19 cellular contexts compared by ENCODE assay signal in the genomic region with DNA sequence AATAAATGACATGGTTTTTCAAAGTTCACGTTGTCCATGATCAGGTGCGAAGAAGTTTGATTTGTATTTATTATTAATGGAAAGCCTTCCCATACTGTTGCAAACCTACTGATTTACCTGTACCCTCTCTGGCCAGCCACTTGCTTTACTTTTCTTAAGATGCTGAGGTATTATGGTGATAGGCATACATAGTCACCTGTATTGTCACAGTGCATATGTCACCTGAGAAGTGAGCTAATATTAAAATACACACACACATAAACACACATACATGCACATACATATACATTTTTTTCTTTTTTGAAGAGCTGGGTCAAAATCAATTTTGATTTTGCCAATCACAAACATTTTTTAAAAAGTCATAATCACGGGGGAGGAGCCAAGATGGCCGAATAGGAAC.
A peak's percentile ranks its signal among the peaks of the same experiment; 100 is the strongest.
DNase-seq lines count a peak whose midpoint lies in the region; ATAC-seq, FAIRE-seq and TF ChIP-seq lines count a peak whose summit lies in the region.
"Had no signal": no experiment of that assay in that cellular context is flagged by ENCODE, and none has a peak within 500 bp of the region (broad histone marks: within the 10 kb centered on the region; RNA-seq: fewer than 3 reads in every experiment).

No MANE protein-coding gene starts in this region.

- in situ Hi-C loops in transverse colon (cut with MboI; ENCODE audit: low pct_ligation_motif_present in 1 of 4, low pct_unique_long_range_greater_than_20kb in 1 of 4, low sequenced_read_pairs in 3 of 4) = no loop called here

- peaks cover 5% of the 10 kb centered on the region; the same call in 2 of the 3 replicates for H3K36me3 Mint-ChIP-seq in GM23338 (ENCODE audit: low read depth)
- H3K36me3 Mint-ChIP-seq in activated naive CD8-positive, alpha-beta T cell = peaks cover 13% of the 10 kb centered on the region
- peaks cover 5 to 38% (median 24%) of the 10 kb centered on the region in 5 donors for H3K36me3 Mint-ChIP-seq in naive thymus-derived CD4-positive, alpha-beta T cell

- peak in 1 of 2 experiments; percentile 4 for DNase-seq in A549 (ENCODE audit: low read depth in 1 of 2, low spot score in 1 of 2)
- DNase-seq in GM23338 (ENCODE audit: low spot score) = no peak
- no peak for DNase-seq in CD1c-positive myeloid dendritic cell (ENCODE audit: extremely low spot score)
- DNase-seq in transverse colon = no peak
- DNase-seq in naive thymus-derived CD4-positive, alpha-beta T cell = no peak
- DNase-seq: COR-L47; effector memory CD4-positive, alpha-beta T cell; GOT3; mucosa of descending colon; NCI-H1417; NCI-H510A treated with DMSO at 0.1 percent for 48 hours; retina; SHP77 treated with DMSO at 0.1 percent for 48 hours; stimulated activated CD4-positive, alpha-beta T cell treated with anti-CD3 and anti-CD28 coated beads, Interleukin-12 subunit alpha, Interleukin-12 subunit beta, amount 100 ng/mL, for 4 hours; stimulated activated CD8-positive, alpha-beta memory T cell treated with anti-CD3 and anti-CD28 coated beads, Interleukin-4, amount 100 ng/mL, for 48 hours; WERI-Rb-1 had no signal

- TF ChIP-seq EP300 in A549 (IDR thresholded peaks at IDR 0.05) = no peak
- TF ChIP-seq EP300 in transverse colon (IDR thresholded peaks at IDR 0.05; ENCODE audit: low read depth) = no peak

- POLR2A ChIA-PET in A549 (lab: Yijun Ruan, JAX) = no interaction called here
- POLR2A ChIA-PET in naive thymus-derived CD4-positive, alpha-beta T cell (lab: Charles Lee) = no interaction called here

- H3K36me3 ChIP-seq in GM23338 (ENCODE audit: insufficient read depth) (no peaks in the 10 kb centered on the region), iPS-15b (ENCODE audit: control insufficient read depth, insufficient read depth, low read length) (no peaks in the 10 kb centered on the region), transverse colon (no peaks in the 10 kb centered on the region)
- peaks cover 0 to 4% (median 0%) of the 10 kb centered on the region in 3 experiments for H3K36me3 ChIP-seq in naive thymus-derived CD4-positive, alpha-beta T cell (ENCODE audit: control insufficient read depth in 2 of 3, insufficient read depth in 3 of 3, low read length in 3 of 3)
- H3K36me3 ChIP-seq: WERI-Rb-1 had no signal

- intact Hi-C loops in transverse colon (cut with DNase I; ENCODE audit: low total_unique reads) = no loop called here
- intact Hi-C loops in naive thymus-derived CD4-positive, alpha-beta T cell (cut with micrococcal nuclease) = no loop called here

- 49% methylated on average over 4 of the region's 4 CpGs for WGBS in A549 (ENCODE audit: missing lambda C conversion rate)
- 90 to 97% methylated on average over 3 to 4 of the region's 4 CpGs for WGBS in transverse colon (ENCODE audit: low coverage in 1 of 2), 2 donors

- H4K20me1 ChIP-seq in GM23338 (replicated peaks; ENCODE audit: insufficient read depth) = no peaks in the 10 kb centered on the region

- H3K4me3 ChIP-seq in A549 (peak overlapping the region; percentile 49), GM23338 (peak overlapping the region; percentile 55), iPS-15b (ENCODE audit: low read depth, low read length) (peak overlapping the region; percentile 33), transverse colon (no peak overlapping the region)
- no peak overlapping the region for H3K4me3 ChIP-seq in naive thymus-derived CD4-positive, alpha-beta T cell (ENCODE audit: low read length)
- H3K4me3 ChIP-seq: mucosa of descending colon had no signal

- H3K9ac ChIP-seq in iPS-15b (ENCODE audit: low read depth, low read length) = peak overlapping the region; percentile 26

- CTCF ChIA-PET in A549 (lab: Yijun Ruan, JAX) = no interaction called here
- CTCF ChIA-PET in naive thymus-derived CD4-positive, alpha-beta T cell (lab: Charles Lee) = interaction anchor here (0.5 kb wide), 1 partner anchor 1185 kb away, joined by 3 read pairs; no protein-coding TSS in a partner anchor

- no peaks in the 10 kb centered on the region for H3K4me1 Mint-ChIP-seq in GM23338
- H3K4me1 Mint-ChIP-seq in activated naive CD8-positive, alpha-beta T cell (ENCODE audit: low read depth) = no peaks in the 10 kb centered on the region
- H3K4me1 Mint-ChIP-seq in naive thymus-derived CD4-positive, alpha-beta T cell = peaks cover 0 to 2% (median 0%) of the 10 kb centered on the region in 7 donors
- H3K4me1 Mint-ChIP-seq: activated T-helper 17 cell treated with anti-CD3 and anti-CD28 coated beads, Interleukin-2, amount 50 U/mL, for 72 hours had no signal

- peak overlapping the region; percentile 51; the same call in 2 of the 3 replicates for H3K4me3 Mint-ChIP-seq in GM23338
- peak overlapping the region; percentile 66 for H3K4me3 Mint-ChIP-seq in activated naive CD8-positive, alpha-beta T cell
- peak overlapping the region in 2 of 10 donors; percentile 57 to 63 for H3K4me3 Mint-ChIP-seq in naive thymus-derived CD4-positive, alpha-beta T cell
- H3K4me3 Mint-ChIP-seq: activated T-helper 17 cell treated with anti-CD3 and anti-CD28 coated beads, Interleukin-2, amount 50 U/mL, for 72 hours had no signal

- peak overlapping the region; percentile 38 for H2AFZ ChIP-seq in GM23338

- H3K4me1 ChIP-seq in A549 (peaks cover 6% of the 10 kb centered on the region; the same call in 2 of the 3 replicates), GM23338 (ENCODE audit: insufficient read depth) (no peaks in the 10 kb centered on the region), iPS-15b (ENCODE audit: control insufficient read depth, insufficient read depth, low read length) (no peaks in the 10 kb centered on the region), transverse colon (no peaks in the 10 kb centered on the region)
- no peaks in the 10 kb centered on the region for H3K4me1 ChIP-seq in naive thymus-derived CD4-positive, alpha-beta T cell (ENCODE audit: control insufficient read depth in 2 of 2, insufficient read depth in 2 of 2, low read length in 2 of 2)

- H3K27me3 Mint-ChIP-seq in GM23338 (ENCODE audit: insufficient read depth, low read depth, poor library complexity) = peaks cover 6% of the 10 kb centered on the region
- no peaks in the 10 kb centered on the region for H3K27me3 Mint-ChIP-seq in activated naive CD8-positive, alpha-beta T cell
- peaks cover 0 to 3% (median 0%) of the 10 kb centered on the region in 5 donors for H3K27me3 Mint-ChIP-seq in naive thymus-derived CD4-positive, alpha-beta T cell
- H3K27me3 Mint-ChIP-seq: activated T-helper 17 cell treated with anti-CD3 and anti-CD28 coated beads, Interleukin-2, amount 50 U/mL, for 72 hours had no signal

- no peak overlapping the region for H3K27ac Mint-ChIP-seq in GM23338
- H3K27ac Mint-ChIP-seq in activated naive CD8-positive, alpha-beta T cell = no peak overlapping the region
- H3K27ac Mint-ChIP-seq in naive thymus-derived CD4-positive, alpha-beta T cell = peak overlapping the region in 2 of 9 donors; percentile 32 to 50
- H3K27ac Mint-ChIP-seq: activated T-helper 17 cell treated with anti-CD3 and anti-CD28 coated beads, Interleukin-2, amount 50 U/mL, for 72 hours had no signal

- TF ChIP-seq RAD21 in A549 (conservative IDR thresholded peaks at IDR 0.05 in 1 of 2, IDR thresholded peaks at IDR 0.05 in 1 of 2) = no peak

- peak overlapping the region; percentile 67 to 78 for H3K27ac ChIP-seq in A549
- H3K27ac ChIP-seq in GM23338 (ENCODE audit: low read depth) = 0 out of 2 replicates have a peak overlapping the region, but pooled peaks have one; percentile 20
- H3K27ac ChIP-seq in transverse colon = no peak overlapping the region
- H3K27ac ChIP-seq in naive thymus-derived CD4-positive, alpha-beta T cell (ENCODE audit: low read depth, low read length) = no peak overlapping the region
- H3K27ac ChIP-seq: WERI-Rb-1 had no signal

- no peak for FAIRE-seq in A549 (lab: Jason Lieb, UNC)

- TF ChIP-seq CTCF in A549 (IDR thresholded peaks at IDR 0.05) (no peak), GM23338 (conservative IDR thresholded peaks at IDR 0.05; ENCODE audit: low read depth in 2 of 2) (no peak), transverse colon (IDR thresholded peaks at IDR 0.05) (no peak)

- H3K27me3 ChIP-seq in GM23338 (ENCODE audit: insufficient read depth) (no peaks in the 10 kb centered on the region), iPS-15b (ENCODE audit: control insufficient read depth, insufficient read depth, low read length) (no peaks in the 10 kb centered on the region), transverse colon (no peaks in the 10 kb centered on the region)
- H3K27me3 ChIP-seq in naive thymus-derived CD4-positive, alpha-beta T cell (ENCODE audit: control insufficient read depth in 2 of 2, insufficient read depth in 2 of 2, low read length in 2 of 2) = no peaks in the 10 kb centered on the region

- no peaks in the 10 kb centered on the region for H3K9me2 ChIP-seq in GM23338 (ENCODE audit: insufficient read depth)

- no peaks in the 10 kb centered on the region for H3K79me2 ChIP-seq in GM23338 (replicated peaks; ENCODE audit: insufficient read depth)

- H3K9me3 ChIP-seq in A549 = no peaks in the 10 kb centered on the region
- no peaks in the 10 kb centered on the region for H3K9me3 ChIP-seq in iPS-15b (ENCODE audit: control insufficient read depth, insufficient read depth, low read length)
- no peaks in the 10 kb centered on the region for H3K9me3 ChIP-seq in transverse colon
- H3K9me3 ChIP-seq in naive thymus-derived CD4-positive, alpha-beta T cell (ENCODE audit: control insufficient read depth in 2 of 3, low read length in 3 of 3) = no peaks in the 10 kb centered on the region
- H3K9me3 ChIP-seq: mucosa of descending colon had no signal

- peaks cover 7% of the 10 kb centered on the region; the same call in 2 of the 3 replicates for H3K9me3 Mint-ChIP-seq in GM23338
- H3K9me3 Mint-ChIP-seq in activated naive CD8-positive, alpha-beta T cell (ENCODE audit: low read depth) = no peaks in the 10 kb centered on the region
- H3K9me3 Mint-ChIP-seq in naive thymus-derived CD4-positive, alpha-beta T cell = peaks cover 0 to 19% (median 8%) of the 10 kb centered on the region in 11 donors
- H3K9me3 Mint-ChIP-seq: activated T-helper 17 cell treated with anti-CD3 and anti-CD28 coated beads, Interleukin-2, amount 50 U/mL, for 72 hours had no signal

- H3K4me2 ChIP-seq in A549 = peak overlapping the region; percentile 76
- peak overlapping the region; percentile 64 for H3K4me2 ChIP-seq in GM23338

- no peaks in the 10 kb centered on the region for H3F3A ChIP-seq in GM23338 (replicated peaks; ENCODE audit: low read depth)

- ATAC-seq in A549 (peak; percentile 61 to 68; a peak in 4 of 6 replicates), GM23338 (no peak)
- no peak for ATAC-seq in naive thymus-derived CD4-positive, alpha-beta T cell
- ATAC-seq: activated T-helper 17 cell treated with anti-CD3 and anti-CD28 coated beads, Interleukin-2, amount 50 U/mL, for 72 hours; mucosa of descending colon had no signal

- TF ChIP-seq POLR2A in A549 (IDR thresholded peaks at IDR 0.05; ENCODE audit: low read length) (no peak), transverse colon (IDR thresholded peaks at IDR 0.05) (no peak)

TF ChIP-seq in A549, 52 proteins besides CTCF, POLR2A, EP300 and RAD21 (continues in another document):
- no peak for TF ChIP-seq NFE2L2 (conservative IDR thresholded peaks at IDR 0.05; ENCODE audit: low read length)
- TF ChIP-seq CHD2 (IDR thresholded peaks at IDR 0.05; ENCODE audit: low read length, partially characterized antibody) = no peak

TF ChIP-seq in GM23338, 12 proteins besides CTCF, POLR2A, EP300 and RAD21 (continues in another document):
- TF ChIP-seq EZH2 (IDR thresholded peaks at IDR 0.05; ENCODE audit: low read depth, unreplicated experiment) (no peak), EZH2phosphoT487 (IDR thresholded peaks at IDR 0.05; ENCODE audit: unreplicated experiment) (no peak)

Comparison
In these comparisons a context has a peak if more than half of its experiments do, and no peak if none do; other contexts are left out.
1. ATAC-seq: peak in A549 (2 of 2); none in GM23338 (single experiment) and naive thymus-derived CD4-positive, alpha-beta T cell (single experiment).
2. H3K27ac ChIP-seq: peak in A549 (2 of 2) and GM23338 (single experiment); none in transverse colon (0 of 4) and naive thymus-derived CD4-positive, alpha-beta T cell (single experiment).
3. H3K4me3 ChIP-seq: peak in A549 (single experiment), GM23338 (single experiment) and iPS-15b (single experiment); none in transverse colon (0 of 4) and naive thymus-derived CD4-positive, alpha-beta T cell (single experiment).